Comparison of ENCODE assay signal across 1 cellular context in the genomic region with DNA sequence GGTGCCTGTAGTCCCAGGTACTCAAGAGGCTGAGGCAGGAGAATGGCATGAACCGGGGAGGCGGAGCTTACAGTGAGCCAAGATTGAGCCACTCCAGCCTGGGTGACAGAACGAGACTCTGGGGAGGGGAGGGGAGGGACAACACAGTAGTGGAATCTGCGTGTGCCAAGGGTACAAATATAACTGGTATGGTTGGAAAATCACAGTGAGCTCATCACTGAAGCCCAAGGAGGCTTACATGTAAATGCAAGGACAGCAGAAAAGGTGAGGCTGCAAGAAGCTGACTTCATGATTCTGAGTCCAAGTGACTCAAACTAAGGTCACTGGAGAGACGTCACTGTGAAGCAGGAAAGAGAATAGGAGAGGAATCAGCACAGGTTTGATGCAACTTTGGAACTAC.
TF ChIP-seq lines count a peak whose summit lies in the region.

No MANE protein-coding gene starts in this region.

TF ChIP-seq in WTC11, 78 proteins besides CTCF, POLR2A, EP300 and RAD21 (continued from another document):
- TF ChIP-seq, protein P1, sequence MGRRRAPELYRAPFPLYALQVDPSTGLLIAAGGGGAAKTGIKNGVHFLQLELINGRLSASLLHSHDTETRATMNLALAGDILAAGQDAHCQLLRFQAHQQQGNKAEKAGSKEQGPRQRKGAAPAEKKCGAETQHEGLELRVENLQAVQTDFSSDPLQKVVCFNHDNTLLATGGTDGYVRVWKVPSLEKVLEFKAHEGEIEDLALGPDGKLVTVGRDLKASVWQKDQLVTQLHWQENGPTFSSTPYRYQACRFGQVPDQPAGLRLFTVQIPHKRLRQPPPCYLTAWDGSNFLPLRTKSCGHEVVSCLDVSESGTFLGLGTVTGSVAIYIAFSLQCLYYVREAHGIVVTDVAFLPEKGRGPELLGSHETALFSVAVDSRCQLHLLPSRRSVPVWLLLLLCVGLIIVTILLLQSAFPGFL (CRISPR knock-in tag; IDR thresholded peaks at IDR 0.05; ENCODE audit: borderline replicate concordance), result no peak
- TF ChIP-seq FOXJ3 (CRISPR knock-in tag; IDR thresholded peaks at IDR 0.05; ENCODE audit: borderline replicate concordance) (no peak), FOXK1 (CRISPR knock-in tag; IDR thresholded peaks at IDR 0.05) (no peak), ZNF232 (CRISPR knock-in tag; IDR thresholded peaks at IDR 0.05) (no peak), FOXP1 (CRISPR knock-in tag; IDR thresholded peaks at IDR 0.05; ENCODE audit: borderline replicate concordance) (no peak), ZNF121 (CRISPR knock-in tag; IDR thresholded peaks at IDR 0.05) (no peak), ATF1 (CRISPR knock-in tag; IDR thresholded peaks at IDR 0.05) (no peak), ZNF138 (CRISPR knock-in tag; conservative IDR thresholded peaks at IDR 0.05) (no peak), ZNF263 (CRISPR knock-in tag; IDR thresholded peaks at IDR 0.05; ENCODE audit: low read depth) (no peak)
- TF ChIP-seq, protein P2, sequence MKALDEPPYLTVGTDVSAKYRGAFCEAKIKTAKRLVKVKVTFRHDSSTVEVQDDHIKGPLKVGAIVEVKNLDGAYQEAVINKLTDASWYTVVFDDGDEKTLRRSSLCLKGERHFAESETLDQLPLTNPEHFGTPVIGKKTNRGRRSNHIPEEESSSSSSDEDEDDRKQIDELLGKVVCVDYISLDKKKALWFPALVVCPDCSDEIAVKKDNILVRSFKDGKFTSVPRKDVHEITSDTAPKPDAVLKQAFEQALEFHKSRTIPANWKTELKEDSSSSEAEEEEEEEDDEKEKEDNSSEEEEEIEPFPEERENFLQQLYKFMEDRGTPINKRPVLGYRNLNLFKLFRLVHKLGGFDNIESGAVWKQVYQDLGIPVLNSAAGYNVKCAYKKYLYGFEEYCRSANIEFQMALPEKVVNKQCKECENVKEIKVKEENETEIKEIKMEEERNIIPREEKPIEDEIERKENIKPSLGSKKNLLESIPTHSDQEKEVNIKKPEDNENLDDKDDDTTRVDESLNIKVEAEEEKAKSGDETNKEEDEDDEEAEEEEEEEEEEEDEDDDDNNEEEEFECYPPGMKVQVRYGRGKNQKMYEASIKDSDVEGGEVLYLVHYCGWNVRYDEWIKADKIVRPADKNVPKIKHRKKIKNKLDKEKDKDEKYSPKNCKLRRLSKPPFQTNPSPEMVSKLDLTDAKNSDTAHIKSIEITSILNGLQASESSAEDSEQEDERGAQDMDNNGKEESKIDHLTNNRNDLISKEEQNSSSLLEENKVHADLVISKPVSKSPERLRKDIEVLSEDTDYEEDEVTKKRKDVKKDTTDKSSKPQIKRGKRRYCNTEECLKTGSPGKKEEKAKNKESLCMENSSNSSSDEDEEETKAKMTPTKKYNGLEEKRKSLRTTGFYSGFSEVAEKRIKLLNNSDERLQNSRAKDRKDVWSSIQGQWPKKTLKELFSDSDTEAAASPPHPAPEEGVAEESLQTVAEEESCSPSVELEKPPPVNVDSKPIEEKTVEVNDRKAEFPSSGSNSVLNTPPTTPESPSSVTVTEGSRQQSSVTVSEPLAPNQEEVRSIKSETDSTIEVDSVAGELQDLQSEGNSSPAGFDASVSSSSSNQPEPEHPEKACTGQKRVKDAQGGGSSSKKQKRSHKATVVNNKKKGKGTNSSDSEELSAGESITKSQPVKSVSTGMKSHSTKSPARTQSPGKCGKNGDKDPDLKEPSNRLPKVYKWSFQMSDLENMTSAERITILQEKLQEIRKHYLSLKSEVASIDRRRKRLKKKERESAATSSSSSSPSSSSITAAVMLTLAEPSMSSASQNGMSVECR (CRISPR knock-in tag; IDR thresholded peaks at IDR 0.05; ENCODE audit: borderline replicate concordance), result no peak
- TF ChIP-seq, protein P3, sequence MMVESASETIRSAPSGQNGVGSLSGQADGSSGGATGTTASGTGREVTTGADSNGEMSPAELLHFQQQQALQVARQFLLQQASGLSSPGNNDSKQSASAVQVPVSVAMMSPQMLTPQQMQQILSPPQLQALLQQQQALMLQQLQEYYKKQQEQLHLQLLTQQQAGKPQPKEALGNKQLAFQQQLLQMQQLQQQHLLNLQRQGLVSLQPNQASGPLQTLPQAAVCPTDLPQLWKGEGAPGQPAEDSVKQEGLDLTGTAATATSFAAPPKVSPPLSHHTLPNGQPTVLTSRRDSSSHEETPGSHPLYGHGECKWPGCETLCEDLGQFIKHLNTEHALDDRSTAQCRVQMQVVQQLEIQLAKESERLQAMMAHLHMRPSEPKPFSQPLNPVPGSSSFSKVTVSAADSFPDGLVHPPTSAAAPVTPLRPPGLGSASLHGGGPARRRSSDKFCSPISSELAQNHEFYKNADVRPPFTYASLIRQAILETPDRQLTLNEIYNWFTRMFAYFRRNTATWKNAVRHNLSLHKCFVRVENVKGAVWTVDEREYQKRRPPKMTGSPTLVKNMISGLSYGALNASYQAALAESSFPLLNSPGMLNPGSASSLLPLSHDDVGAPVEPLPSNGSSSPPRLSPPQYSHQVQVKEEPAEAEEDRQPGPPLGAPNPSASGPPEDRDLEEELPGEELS (CRISPR knock-in tag; IDR thresholded peaks at IDR 0.05), result no peak
- TF ChIP-seq, protein P4, sequence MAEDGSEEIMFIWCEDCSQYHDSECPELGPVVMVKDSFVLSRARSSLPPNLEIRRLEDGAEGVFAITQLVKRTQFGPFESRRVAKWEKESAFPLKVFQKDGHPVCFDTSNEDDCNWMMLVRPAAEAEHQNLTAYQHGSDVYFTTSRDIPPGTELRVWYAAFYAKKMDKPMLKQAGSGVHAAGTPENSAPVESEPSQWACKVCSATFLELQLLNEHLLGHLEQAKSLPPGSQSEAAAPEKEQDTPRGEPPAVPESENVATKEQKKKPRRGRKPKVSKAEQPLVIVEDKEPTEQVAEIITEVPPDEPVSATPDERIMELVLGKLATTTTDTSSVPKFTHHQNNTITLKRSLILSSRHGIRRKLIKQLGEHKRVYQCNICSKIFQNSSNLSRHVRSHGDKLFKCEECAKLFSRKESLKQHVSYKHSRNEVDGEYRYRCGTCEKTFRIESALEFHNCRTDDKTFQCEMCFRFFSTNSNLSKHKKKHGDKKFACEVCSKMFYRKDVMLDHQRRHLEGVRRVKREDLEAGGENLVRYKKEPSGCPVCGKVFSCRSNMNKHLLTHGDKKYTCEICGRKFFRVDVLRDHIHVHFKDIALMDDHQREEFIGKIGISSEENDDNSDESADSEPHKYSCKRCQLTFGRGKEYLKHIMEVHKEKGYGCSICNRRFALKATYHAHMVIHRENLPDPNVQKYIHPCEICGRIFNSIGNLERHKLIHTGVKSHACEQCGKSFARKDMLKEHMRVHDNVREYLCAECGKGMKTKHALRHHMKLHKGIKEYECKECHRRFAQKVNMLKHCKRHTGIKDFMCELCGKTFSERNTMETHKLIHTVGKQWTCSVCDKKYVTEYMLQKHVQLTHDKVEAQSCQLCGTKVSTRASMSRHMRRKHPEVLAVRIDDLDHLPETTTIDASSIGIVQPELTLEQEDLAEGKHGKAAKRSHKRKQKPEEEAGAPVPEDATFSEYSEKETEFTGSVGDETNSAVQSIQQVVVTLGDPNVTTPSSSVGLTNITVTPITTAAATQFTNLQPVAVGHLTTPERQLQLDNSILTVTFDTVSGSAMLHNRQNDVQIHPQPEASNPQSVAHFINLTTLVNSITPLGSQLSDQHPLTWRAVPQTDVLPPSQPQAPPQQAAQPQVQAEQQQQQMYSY (CRISPR knock-in tag; IDR thresholded peaks at IDR 0.05), result no peak
- TF ChIP-seq, protein P5, sequence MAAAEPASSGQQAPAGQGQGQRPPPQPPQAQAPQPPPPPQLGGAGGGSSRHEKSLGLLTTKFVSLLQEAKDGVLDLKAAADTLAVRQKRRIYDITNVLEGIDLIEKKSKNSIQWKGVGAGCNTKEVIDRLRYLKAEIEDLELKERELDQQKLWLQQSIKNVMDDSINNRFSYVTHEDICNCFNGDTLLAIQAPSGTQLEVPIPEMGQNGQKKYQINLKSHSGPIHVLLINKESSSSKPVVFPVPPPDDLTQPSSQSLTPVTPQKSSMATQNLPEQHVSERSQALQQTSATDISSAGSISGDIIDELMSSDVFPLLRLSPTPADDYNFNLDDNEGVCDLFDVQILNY (CRISPR knock-in tag; IDR thresholded peaks at IDR 0.05), result no peak
- TF ChIP-seq, protein P6, sequence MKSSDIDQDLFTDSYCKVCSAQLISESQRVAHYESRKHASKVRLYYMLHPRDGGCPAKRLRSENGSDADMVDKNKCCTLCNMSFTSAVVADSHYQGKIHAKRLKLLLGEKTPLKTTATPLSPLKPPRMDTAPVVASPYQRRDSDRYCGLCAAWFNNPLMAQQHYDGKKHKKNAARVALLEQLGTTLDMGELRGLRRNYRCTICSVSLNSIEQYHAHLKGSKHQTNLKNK (CRISPR knock-in tag; IDR thresholded peaks at IDR 0.05), result no peak
